Comparison of ENCODE assay signal across 1 cellular context in the genomic region with DNA sequence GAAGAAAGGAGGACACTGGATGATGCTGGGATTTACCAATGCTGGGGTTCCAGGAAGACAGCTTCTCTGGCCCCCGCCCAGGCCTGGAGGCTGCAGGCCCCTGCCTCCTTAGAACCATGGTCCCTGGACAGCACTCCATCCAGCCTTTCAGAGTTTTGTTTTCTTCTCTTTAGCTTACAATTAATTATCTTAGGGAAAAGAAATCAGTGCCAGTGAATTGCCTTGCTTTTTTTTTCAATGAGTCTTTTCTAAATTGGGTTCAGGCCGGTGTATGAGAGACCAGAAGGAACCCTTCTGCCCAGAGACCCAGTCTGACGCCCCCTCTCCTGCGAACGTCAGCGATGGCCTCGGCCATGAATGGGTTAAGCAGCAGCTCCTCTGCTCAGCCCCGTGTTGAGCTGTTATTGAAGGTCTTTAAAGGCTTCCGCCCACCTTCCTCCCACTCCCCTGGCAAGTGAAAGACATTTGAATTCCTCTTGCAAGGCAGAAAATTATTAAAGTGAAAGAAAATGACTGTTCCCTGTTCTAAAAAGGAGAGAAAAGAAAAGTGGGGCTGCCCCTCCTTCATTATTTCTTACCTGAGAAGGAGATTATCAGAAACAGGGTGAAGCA.
TF ChIP-seq lines count a peak whose summit lies in the region.

No MANE protein-coding gene starts in this region.

TF ChIP-seq in HepG2, 621 proteins besides CTCF, POLR2A, EP300 and RAD21:
- peak; percentile 38; the same call in 1 of the 2 replicates for TF ChIP-seq ZNF652 (CRISPR knock-in tag; IDR thresholded peaks at IDR 0.05; ENCODE audit: borderline replicate concordance, low read depth)
- no peak for TF ChIP-seq ZNF333 (CRISPR knock-in tag; IDR thresholded peaks at IDR 0.05; ENCODE audit: borderline replicate concordance)
